In the genomic region with DNA sequence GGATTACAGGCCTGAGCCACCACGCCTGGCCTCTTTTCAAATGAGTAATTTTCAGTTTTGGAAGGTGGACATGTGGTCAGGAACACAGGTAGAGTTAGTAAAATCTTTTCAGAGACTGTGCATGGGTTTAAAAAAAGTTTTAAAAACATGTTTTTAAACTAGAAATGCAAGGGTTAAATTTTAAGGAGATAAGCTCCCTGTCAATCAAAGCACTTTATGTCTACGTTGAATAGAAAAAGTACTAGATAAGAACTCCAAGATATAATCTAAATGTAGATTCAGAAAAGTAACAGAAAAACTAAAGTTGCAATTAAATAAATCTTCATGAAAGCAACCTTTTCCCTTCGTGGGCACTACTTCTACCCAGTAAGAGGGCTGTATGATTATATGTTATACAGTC, we compare ENCODE assay signal across 8 cellular contexts.
"Had no signal": no experiment of that assay in that cellular context is flagged by ENCODE, and none has a peak within 500 bp of the region (broad histone marks: within the 10 kb centered on the region; RNA-seq: fewer than 3 reads in every experiment).

No MANE protein-coding gene starts in this region.

- ATAC-seq: GM12878 had no signal

- FAIRE-seq: G401.6, GM12878, GM12891, GM12892, GM18507, GM19239 had no signal

- DNase-seq: GDM1, GF-D8 had no signal

- H3K4me3 ChIP-seq: GM12878 had no signal
